ENCODE assay signal across 8 cellular contexts in the genomic region with DNA sequence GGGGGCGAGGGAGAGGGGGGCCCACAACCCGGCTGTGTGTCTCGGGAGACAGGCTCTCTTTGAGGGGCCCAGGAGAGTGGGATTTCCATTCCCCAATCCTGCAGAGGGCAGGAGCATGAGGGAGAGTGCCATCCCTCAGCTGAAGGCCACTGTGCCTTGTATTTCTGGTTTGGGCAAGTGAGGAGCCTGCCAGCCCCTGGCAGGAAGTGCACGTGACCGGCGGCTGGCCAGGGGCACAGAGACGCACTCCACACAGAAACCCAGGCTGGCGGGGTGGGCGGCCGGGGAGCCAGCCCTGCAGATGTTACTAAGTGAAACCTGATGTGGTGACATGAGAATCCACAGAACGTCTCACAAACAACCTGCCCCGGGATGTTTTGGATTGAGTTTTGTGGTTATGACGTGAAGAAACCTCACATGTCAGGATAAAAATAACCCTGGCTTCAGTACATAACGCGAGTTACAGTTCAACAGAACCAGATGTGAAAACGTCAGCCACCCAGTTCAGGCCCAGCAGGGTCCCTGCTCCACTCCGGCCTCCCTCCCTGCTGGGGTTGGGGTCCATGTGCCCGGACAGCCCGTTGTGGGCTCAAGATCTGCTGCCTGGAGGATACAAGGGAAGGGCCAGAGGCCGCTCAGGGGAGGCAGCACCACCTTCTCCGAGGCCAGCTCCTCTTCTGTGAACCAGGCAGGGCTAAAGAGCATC.
A peak's percentile ranks its signal among the peaks of the same experiment; 100 is the strongest.
DNase-seq lines count a peak whose midpoint lies in the region; ATAC-seq and TF ChIP-seq lines count a peak whose summit lies in the region.

No MANE protein-coding gene starts in this region.

- no peaks in the 10 kb centered on the region for H3K27me3 ChIP-seq in mucosa of rectum (ENCODE audit: control insufficient read depth in 2 of 2, insufficient read depth in 2 of 2, low read length in 2 of 2)
- H3K27me3 ChIP-seq in stomach smooth muscle (ENCODE audit: control insufficient read depth in 1 of 2, insufficient read depth in 2 of 2, low read length in 2 of 2), result no peaks in the 10 kb centered on the region
- no peaks in the 10 kb centered on the region for H3K27me3 ChIP-seq in HAP-1 (ENCODE audit: low read depth)

- H3K9ac ChIP-seq in mucosa of rectum (ENCODE audit: low read depth in 1 of 2, low read length in 2 of 2) (peak overlapping the region; percentile 16 to 38), stomach smooth muscle (ENCODE audit: low read length in 2 of 2) (peak overlapping the region; percentile 57 to 69)

- H3K9me3 ChIP-seq in mucosa of rectum (ENCODE audit: control insufficient read depth in 2 of 2, low read length in 2 of 2) (no peaks in the 10 kb centered on the region), stomach smooth muscle (ENCODE audit: control insufficient read depth in 2 of 2, low read length in 2 of 2) (no peaks in the 10 kb centered on the region), HAP-1 (no peaks in the 10 kb centered on the region)

- peak; percentile 39 for DNase-seq in activated CD4-positive, CD25-positive, alpha-beta regulatory T cell treated with anti-CD3 and anti-CD28 coated beads, Interleukin-2, amount 50 U/mL, for 16 hours (ENCODE audit: low read depth, low spot score)
- DNase-seq in choroid plexus epithelial cell (ENCODE audit: low read depth) (peak; percentile 98), NCI-H1436 (lab: John Stamatoyannopoulos, UW) (no peak), HAP-1 (ENCODE audit: low spot score in 2 of 2) (no peak)

- H3K4me1 ChIP-seq in mucosa of rectum (ENCODE audit: control insufficient read depth in 2 of 2, insufficient read depth in 2 of 2, low read length in 2 of 2) (peaks cover 13 to 16% of the 10 kb centered on the region in 2 donors), stomach smooth muscle (ENCODE audit: control insufficient read depth, insufficient read depth, low read length) (peaks cover 46% of the 10 kb centered on the region), HAP-1 (no peaks in the 10 kb centered on the region)

- H3K36me3 ChIP-seq in mucosa of rectum (ENCODE audit: control insufficient read depth in 2 of 2, insufficient read depth in 2 of 2, low read length in 2 of 2), result peaks cover 4 to 11% of the 10 kb centered on the region in 2 donors
- H3K36me3 ChIP-seq in stomach smooth muscle (ENCODE audit: control insufficient read depth in 2 of 2, insufficient read depth in 2 of 2, low read length in 2 of 2), result peaks cover 0 to 2% of the 10 kb centered on the region in 2 donors
- H3K36me3 ChIP-seq in HAP-1 (replicated peaks), result no peaks in the 10 kb centered on the region

- no peak overlapping the region for H3K4me3 ChIP-seq in choroid plexus epithelial cell (ENCODE audit: low read depth, low read length)
- peak overlapping the region in 1 of 2 donors; percentile 15 for H3K4me3 ChIP-seq in mucosa of rectum (ENCODE audit: low read length in 2 of 2)
- peak overlapping the region; percentile 4 to 55 for H3K4me3 ChIP-seq in stomach smooth muscle (ENCODE audit: low read length in 2 of 2)
- no peak overlapping the region for H3K4me3 ChIP-seq in HAP-1

- in situ Hi-C loops in HAP-1 (cut with MboI; ENCODE audit: low sequenced_read_pairs), result no loop called here

- H3K27ac ChIP-seq in mucosa of rectum (ENCODE audit: low read depth in 2 of 2, low read length in 2 of 2) (peak overlapping the region; percentile 69 to 88), stomach smooth muscle (ENCODE audit: low read length) (peak overlapping the region; percentile 98)

- TF ChIP-seq CTCF in choroid plexus epithelial cell (conservative IDR thresholded peaks at IDR 0.05; ENCODE audit: low read depth, low read length), result peak; percentile 10

- ATAC-seq in GM18909 (IDR thresholded peaks at IDR 0.05; ENCODE audit: poor library complexity, unreplicated experiment) (peak; percentile 91), HG03103 (IDR thresholded peaks at IDR 0.05; ENCODE audit: low read depth, unreplicated experiment) (peak; percentile 82)

Comparison
In these comparisons a context has a peak if more than half of its experiments do, and no peak if none do; other contexts are left out.
1. DNase-seq: peak in activated CD4-positive, CD25-positive, alpha-beta regulatory T cell treated with anti-CD3 and anti-CD28 coated beads, Interleukin-2, amount 50 U/mL, for 16 hours (single experiment) and choroid plexus epithelial cell (single experiment); none in NCI-H1436 (single experiment) and HAP-1 (0 of 2).
2. H3K4me3 ChIP-seq: peak in stomach smooth muscle (2 of 2); none in choroid plexus epithelial cell (single experiment) and HAP-1 (single experiment).